In genomic region chr14:90642239-90642717, GRCh38 we compare ENCODE assay signal across 13 cellular contexts.
DNase-seq lines count a peak whose midpoint lies in the region; TF ChIP-seq lines count a peak whose summit lies in the region.
"Had no signal": no experiment of that assay in that cellular context is flagged by ENCODE, and none has a peak within 500 bp of the region (broad histone marks: within the 10 kb centered on the region; RNA-seq: fewer than 3 reads in every experiment).

No MANE protein-coding gene starts in this region.

- peak; percentile 76 for DNase-seq in ELF-1 (ENCODE audit: low read depth, low spot score)
- DNase-seq in cardiac fibroblast (ENCODE audit: low read depth in 2 of 2): peak; percentile 19 to 63
- DNase-seq in hepatocyte (ENCODE audit: low spot score): peak; percentile 38
- no peak for DNase-seq in osteocyte (ENCODE audit: extremely low spot score, unreplicated experiment)
- DNase-seq in ACHN: no peak
- DNase-seq in stimulated activated CD4-positive, alpha-beta T cell treated with anti-CD3 and anti-CD28 coated beads, Interleukin-4, amount 100 ng/mL, for 1 hour: no peak
- no peak for DNase-seq in uterus
- no peak for DNase-seq in NCI-H1417 treated with DMSO at 0.1 percent for 48 hours (lab: John Stamatoyannopoulos, UW)
- DNase-seq: activated CD4-positive, alpha-beta T cell treated with anti-CD3 and anti-CD28 coated beads, Interleukin-2, amount 50 U/mL, for 1 hour; AML-193; naive thymus-derived CD8-positive, alpha-beta T cell; NCI-H2029 treated with DMSO at 0.1 percent for 48 hours had no signal

- H3K9me3 ChIP-seq in hepatocyte (ENCODE audit: low read depth) (no peaks in the 10 kb centered on the region), uterus (no peaks in the 10 kb centered on the region)

- no peaks in the 10 kb centered on the region for H3K27me3 Mint-ChIP-seq in osteocyte (ENCODE audit: unreplicated experiment)
- H3K27me3 Mint-ChIP-seq: activated naive CD4-positive, alpha-beta T cell treated with anti-CD3 and anti-CD28 coated beads, Interleukin-2, amount 50 U/mL, for 24 hours; naive thymus-derived CD8-positive, alpha-beta T cell had no signal

- in situ Hi-C loops in ACHN (cut with HindIII; ENCODE audit: low pct_ligation_motif_present, low pct_unique_long_range_greater_than_20kb, low sequenced_read_pairs): no loop called here

- peak overlapping the region; percentile 64 for H3K27ac ChIP-seq in hepatocyte
- no peak overlapping the region for H3K27ac ChIP-seq in uterus

- H3K4me3 ChIP-seq in cardiac fibroblast (replicated peaks in 1 of 2; ENCODE audit: low read depth in 2 of 2, low read length in 2 of 2) (no peak overlapping the region), hepatocyte (no peak overlapping the region), uterus (no peak overlapping the region)

- no peaks in the 10 kb centered on the region for H3K79me2 ChIP-seq in hepatocyte

- intact Hi-C loops in uterus (cut with DNase I; ENCODE audit: low total_unique reads): no loop called here

- peak overlapping the region; percentile 90 for H3K27ac Mint-ChIP-seq in osteocyte (ENCODE audit: unreplicated experiment)
- H3K27ac Mint-ChIP-seq: activated naive CD4-positive, alpha-beta T cell treated with anti-CD3 and anti-CD28 coated beads, Interleukin-2, amount 50 U/mL, for 24 hours; naive thymus-derived CD8-positive, alpha-beta T cell had no signal

- no peak overlapping the region for H2AFZ ChIP-seq in hepatocyte

- peaks cover 4% of the 10 kb centered on the region for H3K9me3 Mint-ChIP-seq in osteocyte (ENCODE audit: unreplicated experiment)
- H3K9me3 Mint-ChIP-seq: activated naive CD4-positive, alpha-beta T cell treated with anti-CD3 and anti-CD28 coated beads, Interleukin-2, amount 50 U/mL, for 24 hours; naive thymus-derived CD8-positive, alpha-beta T cell had no signal

- peaks cover 49% of the 10 kb centered on the region for H3K4me1 Mint-ChIP-seq in osteocyte (ENCODE audit: unreplicated experiment)
- H3K4me1 Mint-ChIP-seq: activated naive CD4-positive, alpha-beta T cell treated with anti-CD3 and anti-CD28 coated beads, Interleukin-2, amount 50 U/mL, for 24 hours; naive thymus-derived CD8-positive, alpha-beta T cell had no signal

- H3K36me3 ChIP-seq in hepatocyte (replicated peaks; ENCODE audit: insufficient read depth, low read depth) (no peaks in the 10 kb centered on the region), uterus (no peaks in the 10 kb centered on the region)

- peak overlapping the region; percentile 51 for H3K4me2 ChIP-seq in hepatocyte

- H3K36me3 Mint-ChIP-seq in osteocyte (ENCODE audit: unreplicated experiment): peaks cover 11% of the 10 kb centered on the region
- H3K36me3 Mint-ChIP-seq: activated naive CD4-positive, alpha-beta T cell treated with anti-CD3 and anti-CD28 coated beads, Interleukin-2, amount 50 U/mL, for 24 hours; naive thymus-derived CD8-positive, alpha-beta T cell had no signal

- H3K4me1 ChIP-seq in hepatocyte (ENCODE audit: insufficient read depth) (peaks cover 19% of the 10 kb centered on the region), uterus (no peaks in the 10 kb centered on the region)

- TF ChIP-seq POLR2A in uterus (IDR thresholded peaks at IDR 0.05): no peak

- WGBS in hepatocyte (ENCODE audit: low lambda C conversion rate, missing lambda C conversion rate): 28% methylated on average over 3 of the region's 3 CpGs

- no peaks in the 10 kb centered on the region for H4K20me1 ChIP-seq in hepatocyte (ENCODE audit: insufficient read depth, poor library complexity, severe bottlenecking)

- H3K27me3 ChIP-seq in hepatocyte (no peaks in the 10 kb centered on the region), uterus (no peaks in the 10 kb centered on the region)

- H3K9me2 ChIP-seq in hepatocyte (replicated peaks; ENCODE audit: insufficient read depth): no peaks in the 10 kb centered on the region

- TF ChIP-seq CTCF in cardiac fibroblast (IDR thresholded peaks at IDR 0.05; ENCODE audit: low read depth, low read length) (no peak), hepatocyte (IDR thresholded peaks at IDR 0.05; ENCODE audit: poor library complexity) (no peak), osteocyte (IDR thresholded peaks at IDR 0.05) (no peak), uterus (IDR thresholded peaks at IDR 0.05) (no peak)

- H3K4me3 Mint-ChIP-seq in osteocyte (ENCODE audit: unreplicated experiment): no peak overlapping the region
- H3K4me3 Mint-ChIP-seq: activated naive CD4-positive, alpha-beta T cell treated with anti-CD3 and anti-CD28 coated beads, Interleukin-2, amount 50 U/mL, for 24 hours; naive thymus-derived CD8-positive, alpha-beta T cell had no signal

Comparison
In these comparisons a context has a peak if more than half of its experiments do, and no peak if none do; other contexts are left out.
1. DNase-seq: peak in ELF-1 (single experiment), cardiac fibroblast (2 of 2) and hepatocyte (single experiment); none in osteocyte (single experiment), ACHN (single experiment), stimulated activated CD4-positive, alpha-beta T cell treated with anti-CD3 and anti-CD28 coated beads, Interleukin-4, amount 100 ng/mL, for 1 hour (single experiment), uterus (0 of 2) and NCI-H1417 treated with DMSO at 0.1 percent for 48 hours (single experiment).